9 cellular contexts compared by ENCODE assay signal in genomic region chr17:6069611-6070279, GRCh38. TPM values are rescaled to one million over a fixed set of nuclear protein-coding genes. Genes with fewer than 3 reads are reported as not detected.
A peak's percentile ranks its signal among the peaks of the same experiment; 100 is the strongest.
DNase-seq lines count a peak whose midpoint lies in the region; ATAC-seq and TF ChIP-seq lines count a peak whose summit lies in the region.
"Had no signal": no experiment of that assay in that cellular context is flagged by ENCODE, and none has a peak within 500 bp of the region (broad histone marks: within the 10 kb centered on the region; RNA-seq: fewer than 3 reads in every experiment).

No MANE protein-coding gene starts in this region.

- peak overlapping the region; percentile 13 for H3K9ac ChIP-seq in neuronal stem cell (ENCODE audit: low read depth, low read length, poor library complexity)

- H3K36me3 ChIP-seq in SJCRH30 (peaks cover 12% of the 10 kb centered on the region; the same call in 1 of the 2 replicates), gastroesophageal sphincter (no peaks in the 10 kb centered on the region), neuronal stem cell (replicated peaks in 1 of 2; ENCODE audit: control insufficient read depth in 2 of 2, insufficient read depth in 2 of 2, low read length in 2 of 2) (peaks cover 2 to 14% of the 10 kb centered on the region in 2 donors), MG63 (no peaks in the 10 kb centered on the region)

- CTCF ChIA-PET in Calu3 (lab: Charles Lee), result interaction anchor here (1.1 kb wide), 1 partner anchor 8 kb away, joined by 3 read pairs; no protein-coding TSS in a partner anchor

- no peak for TF ChIP-seq CTCF in Calu3 (IDR thresholded peaks at IDR 0.05; ENCODE audit: unreplicated experiment)
- no peak for TF ChIP-seq CTCF in gastroesophageal sphincter (IDR thresholded peaks at IDR 0.05)

- no peak overlapping the region for H3K27ac Mint-ChIP-seq in Calu3 (ENCODE audit: unreplicated experiment)

- no peak overlapping the region for H2BK5ac ChIP-seq in neuronal stem cell (ENCODE audit: low read length)

- H3K18ac ChIP-seq in neuronal stem cell (ENCODE audit: low read length), result peak overlapping the region; percentile 93

- H3K23ac ChIP-seq in neuronal stem cell (ENCODE audit: low read depth, low read length, poor library complexity), result peak overlapping the region; percentile 5

- intact Hi-C loops in Calu3 (cut with micrococcal nuclease; ENCODE audit: unreplicated experiment), result loop anchor here (10.0 kb wide), 1 partner anchor 475 kb away; no protein-coding TSS in a partner anchor

- 9 to 12% methylated on average over 6 to 10 of the region's 38 CpGs for WGBS in gastroesophageal sphincter (ENCODE audit: low coverage in 1 of 2), 2 donors
- WGBS in neuronal stem cell (ENCODE audit: extremely low coverage in 2 of 2, insufficient read length in 2 of 2, insufficient replicate concordance in 1 of 2), 2 donors, result no CpG with 5 or more reads among the region's 38 CpGs

- TF ChIP-seq EP300 in gastroesophageal sphincter (IDR thresholded peaks at IDR 0.05), result no peak

- H2BK15ac ChIP-seq in neuronal stem cell (ENCODE audit: low read length), result peak overlapping the region; percentile 63

- no peak for TF ChIP-seq POLR2A in gastroesophageal sphincter (IDR thresholded peaks at IDR 0.05)

- H3K4ac ChIP-seq in neuronal stem cell (ENCODE audit: low read length), result no peak overlapping the region

- H3K36me3 Mint-ChIP-seq in Calu3 (ENCODE audit: insufficient read depth, unreplicated experiment), result no peaks in the 10 kb centered on the region

- H3K27ac ChIP-seq in SJCRH30, result no peak overlapping the region
- H3K27ac ChIP-seq in gastroesophageal sphincter, result no peak overlapping the region
- H3K27ac ChIP-seq in neuronal stem cell (replicated peaks; ENCODE audit: low read length), result no peak overlapping the region

- H3K9me3 ChIP-seq in SJCRH30 (replicated peaks) (no peaks in the 10 kb centered on the region), gastroesophageal sphincter (no peaks in the 10 kb centered on the region), neuronal stem cell (replicated peaks in 1 of 2; ENCODE audit: control insufficient read depth in 2 of 2, insufficient read depth in 1 of 2, low read depth in 1 of 2, low read length in 2 of 2) (no peaks in the 10 kb centered on the region), MG63 (no peaks in the 10 kb centered on the region)

- H2BK120ac ChIP-seq in neuronal stem cell (ENCODE audit: low read depth, low read length), result no peak overlapping the region

- H3K4me3 Mint-ChIP-seq in Calu3 (ENCODE audit: low read depth, unreplicated experiment), result peak overlapping the region; percentile 53

- H3K4me1 ChIP-seq in SJCRH30 (peaks cover 30% of the 10 kb centered on the region), gastroesophageal sphincter (peaks cover 0 to 27% (median 3%) of the 10 kb centered on the region in 3 donors), neuronal stem cell (ENCODE audit: control insufficient read depth in 2 of 2, insufficient read depth in 1 of 2, low read depth in 1 of 2, low read length in 2 of 2) (peaks cover 12 to 19% of the 10 kb centered on the region in 2 donors)

- H3K27me3 ChIP-seq in SJCRH30, result no peaks in the 10 kb centered on the region
- H3K27me3 ChIP-seq in gastroesophageal sphincter, result peaks cover 54% of the 10 kb centered on the region
- H3K27me3 ChIP-seq in neuronal stem cell (ENCODE audit: control insufficient read depth in 3 of 3, insufficient read depth in 3 of 3, low read depth in 1 of 3, low read length in 3 of 3), result peaks cover 0 to 19% (median 10%) of the 10 kb centered on the region in 3 experiments
- peaks cover 11% of the 10 kb centered on the region for H3K27me3 ChIP-seq in MG63

- ATAC-seq in gastroesophageal sphincter, result peak; percentile 25

- H2BK12ac ChIP-seq in neuronal stem cell (ENCODE audit: low read length), result peak overlapping the region; percentile 82

- H3K14ac ChIP-seq in neuronal stem cell (ENCODE audit: low read length), result no peak overlapping the region

- peaks cover 82% of the 10 kb centered on the region for H3K27me3 Mint-ChIP-seq in Calu3 (ENCODE audit: unreplicated experiment)

- peak overlapping the region; percentile 90 for H2AFZ ChIP-seq in neuronal stem cell (ENCODE audit: low read length)

- H2AK5ac ChIP-seq in neuronal stem cell (ENCODE audit: low read depth, low read length), result peak overlapping the region; percentile 81

- H3K4me2 ChIP-seq in neuronal stem cell (ENCODE audit: insufficient read depth, low read length, poor library complexity, severe bottlenecking), result peak overlapping the region; percentile 60

- peaks cover 14% of the 10 kb centered on the region for H3K4me1 Mint-ChIP-seq in Calu3 (ENCODE audit: low read depth, unreplicated experiment)

- DNase-seq in Calu3, result no peak
- no peak for DNase-seq in SJCRH30
- DNase-seq in neuronal stem cell (ENCODE audit: low spot score), result no peak
- no peak for DNase-seq in MG63
- DNase-seq in MV-4-11 (lab: John Stamatoyannopoulos, UW), result no peak
- no peak for DNase-seq in GM03348 (ENCODE audit: low spot score)
- no peak for DNase-seq in D341Med (ENCODE audit: low spot score)
- DNase-seq: SIG-M5 had no signal

- no peak overlapping the region for H4K8ac ChIP-seq in neuronal stem cell (ENCODE audit: low read depth, low read length)

- H4K91ac ChIP-seq in neuronal stem cell (ENCODE audit: low read depth, low read length, poor library complexity), result no peak overlapping the region

- no peaks in the 10 kb centered on the region for H3K79me1 ChIP-seq in neuronal stem cell (ENCODE audit: low read depth, low read length)

- no peaks in the 10 kb centered on the region for H3K9me3 Mint-ChIP-seq in Calu3 (ENCODE audit: low read depth, unreplicated experiment)

- H3K4me3 ChIP-seq in SJCRH30, result peak overlapping the region; percentile 54
- H3K4me3 ChIP-seq in gastroesophageal sphincter, result peak overlapping the region in 1 of 2 donors; percentile 74
- peak overlapping the region; percentile 67 to 76 for H3K4me3 ChIP-seq in neuronal stem cell (ENCODE audit: low read length in 2 of 2)
- H3K4me3 ChIP-seq in MG63, result no peak overlapping the region

- BruUV-seq in Calu3 (replicated peaks; lab: Mats Ljungman, UMichigan), result no TSS peak

RNA-seq across cellular contexts. Expression of gene WSCD1, which starts 0.4 kb away (rescaled TPM):
- total RNA-seq in Calu3 (2022) (0.45 and 1.8 TPM in 2 replicates), gastroesophageal sphincter (10 to 100 TPM in 1 of 4 donors, 1 to 10 TPM in 3; 3.2 to 10.1 (median 5.3) TPM)
- 99.1 and 101 TPM in 2 replicates for total RNA-seq in SJCRH30 (2014; rRNA removed; shearing (Covaris generic))
- polyA plus RNA-seq in neuronal stem cell (2013, experiment 1 of 2), result 19.9 TPM
- 19.9 TPM for polyA plus RNA-seq in neuronal stem cell (2013, experiment 2 of 2)
- total RNA-seq in MG63 (2014; rRNA removed; shearing (Covaris generic); ENCODE audit: low replicate concordance), result 0.42 and 1.1 TPM in 2 replicates
